ENCODE assay signal across 16 cellular contexts in the genomic region with DNA sequence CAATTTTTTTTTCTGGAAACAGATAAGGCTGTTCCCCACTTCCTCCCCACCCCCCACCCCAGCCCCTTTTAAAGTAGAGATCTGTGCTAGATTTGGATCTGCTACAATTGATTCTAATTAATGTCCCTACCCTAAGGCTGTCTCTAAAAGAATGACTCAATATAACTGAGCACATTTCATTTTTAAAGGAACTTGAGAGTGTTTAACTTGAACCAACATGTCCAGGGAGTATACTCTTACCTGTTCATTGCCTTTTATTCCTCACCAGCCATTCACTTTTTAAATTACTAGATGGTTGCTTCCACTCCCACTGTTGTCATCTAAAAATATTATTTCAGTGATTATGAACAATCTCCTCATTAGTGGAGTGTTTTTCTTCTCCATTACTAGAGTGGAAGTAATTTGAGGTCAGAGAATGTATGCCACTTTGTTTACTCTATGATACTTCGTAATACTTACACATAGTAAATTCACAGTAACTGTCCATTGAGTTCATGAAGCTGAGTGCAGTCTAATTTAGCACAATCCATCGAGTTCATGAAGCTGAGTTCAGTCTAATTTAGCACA.
"Had no signal": no experiment of that assay in that cellular context is flagged by ENCODE, and none has a peak within 500 bp of the region (broad histone marks: within the 10 kb centered on the region; RNA-seq: fewer than 3 reads in every experiment).

No MANE protein-coding gene starts in this region.

- ATAC-seq: left lobe of liver; natural killer cell treated with Interleukin-12 subunit alpha and Interleukin-12 subunit beta and Interleukin-15 and Interleukin-18, amount 100 ng/mL, for 72 hours; right lobe of liver; stimulated activated effector memory CD8-positive, alpha-beta T cell treated with anti-CD3 and anti-CD28 coated beads, Interleukin-12 subunit alpha, Interleukin-12 subunit beta, amount 100 ng/mL, for 72 hours had no signal

- H3K27ac ChIP-seq: prostate gland, right lobe of liver, transverse colon, VCaP had no signal

- H3K27me3 ChIP-seq: transverse colon had no signal

- H3K4me3 Mint-ChIP-seq: activated CD4-positive, alpha-beta memory T cell treated with anti-CD3 and anti-CD28 coated beads for 36 hours; activated T-helper 1 cell treated with anti-CD3 and anti-CD28 coated beads, Interleukin-12 subunit alpha, Interleukin-12 subunit beta, Interleukin-2, Interleukin-4 antibody, amounts not matched to agents 30 ng/mL and 10 ng/mL and 1 ng/mL, durations not matched to agents 14 hours and 24 hours and 36 hours; memory B cell; natural killer cell treated with Interleukin-12 subunit alpha and Interleukin-12 subunit beta and Interleukin-15 and Interleukin-18, amount 100 ng/mL, for 72 hours; stimulated activated effector memory CD8-positive, alpha-beta T cell treated with anti-CD3 and anti-CD28 coated beads, Interleukin-12 subunit alpha, Interleukin-12 subunit beta, amount 100 ng/mL, for 72 hours had no signal

- H3K27ac Mint-ChIP-seq: activated CD4-positive, alpha-beta memory T cell treated with anti-CD3 and anti-CD28 coated beads for 36 hours; activated T-helper 1 cell treated with anti-CD3 and anti-CD28 coated beads, Interleukin-12 subunit alpha, Interleukin-12 subunit beta, Interleukin-2, Interleukin-4 antibody, amounts not matched to agents 30 ng/mL and 10 ng/mL and 1 ng/mL, durations not matched to agents 14 hours and 24 hours and 36 hours; memory B cell; stimulated activated effector memory CD8-positive, alpha-beta T cell treated with anti-CD3 and anti-CD28 coated beads, Interleukin-12 subunit alpha, Interleukin-12 subunit beta, amount 100 ng/mL, for 72 hours had no signal

- H3K4me1 Mint-ChIP-seq: memory B cell had no signal

- H3K4me1 ChIP-seq: prostate gland, right lobe of liver, transverse colon had no signal

- H3K9me3 ChIP-seq: prostate gland, right lobe of liver, transverse colon had no signal

- H3K36me3 Mint-ChIP-seq: activated CD4-positive, alpha-beta memory T cell treated with anti-CD3 and anti-CD28 coated beads for 36 hours; memory B cell; natural killer cell treated with Interleukin-12 subunit alpha and Interleukin-12 subunit beta and Interleukin-15 and Interleukin-18, amount 100 ng/mL, for 72 hours; stimulated activated effector memory CD8-positive, alpha-beta T cell treated with anti-CD3 and anti-CD28 coated beads, Interleukin-12 subunit alpha, Interleukin-12 subunit beta, amount 100 ng/mL, for 72 hours had no signal

- H3K4me3 ChIP-seq: prostate gland, right lobe of liver, transverse colon had no signal

- H3K36me3 ChIP-seq: prostate gland, right lobe of liver, transverse colon had no signal

- DNase-seq: activated CD4-positive, alpha-beta memory T cell treated with anti-CD3 and anti-CD28 coated beads for 36 hours; activated CD8-positive, alpha-beta memory T cell treated with anti-CD3 and anti-CD28 coated beads, Interleukin-2, amount 50 U/mL, for 48 hours; activated naive CD4-positive, alpha-beta T cell treated with Interleukin-2 at 50 U/mL for 16 hours; central memory CD4-positive, alpha-beta T cell; cortex of kidney; nucleus accumbens; right lobe of liver; T-helper 1 cell; transverse colon had no signal

- H3K9me3 Mint-ChIP-seq: activated CD4-positive, alpha-beta memory T cell treated with anti-CD3 and anti-CD28 coated beads for 36 hours; activated T-helper 1 cell treated with anti-CD3 and anti-CD28 coated beads, Interleukin-12 subunit alpha, Interleukin-12 subunit beta, Interleukin-2, Interleukin-4 antibody, amounts not matched to agents 30 ng/mL and 10 ng/mL and 1 ng/mL, durations not matched to agents 14 hours and 24 hours and 36 hours; memory B cell; natural killer cell treated with Interleukin-12 subunit alpha and Interleukin-12 subunit beta and Interleukin-15 and Interleukin-18, amount 100 ng/mL, for 72 hours; stimulated activated effector memory CD8-positive, alpha-beta T cell treated with anti-CD3 and anti-CD28 coated beads, Interleukin-12 subunit alpha, Interleukin-12 subunit beta, amount 100 ng/mL, for 72 hours had no signal

- H3K27me3 Mint-ChIP-seq: activated CD4-positive, alpha-beta memory T cell treated with anti-CD3 and anti-CD28 coated beads for 36 hours; memory B cell; natural killer cell treated with Interleukin-12 subunit alpha and Interleukin-12 subunit beta and Interleukin-15 and Interleukin-18, amount 100 ng/mL, for 72 hours had no signal
